ENCODE assay signal across 14 cellular contexts in the genomic region with DNA sequence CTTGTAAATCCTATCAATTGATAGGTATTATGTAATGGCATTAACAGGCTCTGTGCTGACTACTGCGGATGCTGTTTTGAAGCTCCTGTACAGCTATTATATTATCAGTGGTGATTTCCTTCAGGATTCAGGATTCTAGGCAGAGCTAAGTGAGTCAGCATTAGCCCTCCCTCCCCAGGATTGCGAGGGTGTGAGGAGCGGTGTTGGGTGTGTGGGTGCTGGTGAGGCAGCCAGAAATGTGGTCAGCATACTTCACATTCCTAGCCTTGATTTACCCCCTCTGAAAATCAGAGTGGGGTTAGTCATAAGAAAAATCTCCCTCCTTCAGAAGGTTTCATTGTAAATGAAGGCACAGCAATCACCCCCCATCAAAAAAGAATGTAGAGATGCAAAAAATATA.
DNase-seq lines count a peak whose midpoint lies in the region; ATAC-seq, FAIRE-seq and TF ChIP-seq lines count a peak whose summit lies in the region.
"Had no signal": no experiment of that assay in that cellular context is flagged by ENCODE, and none has a peak within 500 bp of the region (broad histone marks: within the 10 kb centered on the region; RNA-seq: fewer than 3 reads in every experiment).

No MANE protein-coding gene starts in this region.

- no peaks in the 10 kb centered on the region for H4K20me1 ChIP-seq in keratinocyte (ENCODE audit: control insufficient read depth, extremely low read depth, insufficient read depth, low read length)

- H3K4me1 ChIP-seq in keratinocyte (ENCODE audit: control insufficient read depth, extremely low read depth, insufficient read depth, low read length), result peaks cover 22% of the 10 kb centered on the region
- H3K4me1 ChIP-seq: ascending aorta, heart left ventricle, tibial nerve had no signal

- no peaks in the 10 kb centered on the region for H3K4me1 Mint-ChIP-seq in stimulated activated effector memory CD8-positive, alpha-beta T cell treated with anti-CD3 and anti-CD28 coated beads, Interleukin-12 subunit alpha, Interleukin-12 subunit beta, amount 100 ng/mL, for 72 hours
- H3K4me1 Mint-ChIP-seq in stimulated activated naive CD8-positive, alpha-beta T cell treated with anti-CD3 and anti-CD28 coated beads, Interleukin-15, amount 100 ng/mL, for 72 hours, result no peaks in the 10 kb centered on the region

- no peaks in the 10 kb centered on the region for H3K9me1 ChIP-seq in keratinocyte (ENCODE audit: control insufficient read depth, extremely low read depth, insufficient read depth, low read length)

- no peak overlapping the region for H3K27ac ChIP-seq in AG04450 (ENCODE audit: low read depth, low read length)
- H3K27ac ChIP-seq in keratinocyte (ENCODE audit: control insufficient read depth, insufficient read depth, low read length), result peak overlapping the region; percentile 5
- H3K27ac ChIP-seq: ascending aorta, heart left ventricle, tibial nerve had no signal

- POLR2A ChIA-PET in AG04450 (lab: Yijun Ruan, JAX), result interaction anchor here (0.7 kb wide), 1 partner anchor 67 kb away, joined by 3 read pairs; no protein-coding TSS in a partner anchor

- H2AFZ ChIP-seq in keratinocyte (ENCODE audit: control insufficient read depth, low read length), result no peak overlapping the region

- CTCF ChIA-PET in AG04450 (lab: Charles Lee), result no interaction called here

- no peaks in the 10 kb centered on the region for H3K36me3 ChIP-seq in bronchial epithelial cell (ENCODE audit: control insufficient read depth, insufficient read depth, low read length)
- no peaks in the 10 kb centered on the region for H3K36me3 ChIP-seq in keratinocyte (ENCODE audit: control insufficient read depth in 2 of 2, extremely low read depth in 1 of 2, insufficient read depth in 2 of 2, low read length in 2 of 2)
- H3K36me3 ChIP-seq: ascending aorta, heart left ventricle, tibial nerve had no signal

- H3K9me3 ChIP-seq in AG04450 (ENCODE audit: control insufficient read depth, insufficient read depth, low read length) (no peaks in the 10 kb centered on the region), keratinocyte (ENCODE audit: control insufficient read depth, low read depth, low read length) (peaks cover 3% of the 10 kb centered on the region)

- no peak for ATAC-seq in stimulated activated effector memory CD8-positive, alpha-beta T cell treated with anti-CD3 and anti-CD28 coated beads, Interleukin-12 subunit alpha, Interleukin-12 subunit beta, amount 100 ng/mL, for 72 hours
- ATAC-seq in HG03025 (IDR thresholded peaks at IDR 0.05; ENCODE audit: low FRiP score, unreplicated experiment), result no peak
- no peak for ATAC-seq in stimulated activated naive CD8-positive, alpha-beta T cell treated with anti-CD3 and anti-CD28 coated beads, Interleukin-15, amount 100 ng/mL, for 72 hours
- ATAC-seq: heart left ventricle had no signal

- no peak for TF ChIP-seq CTCF in AG04450 (IDR thresholded peaks at IDR 0.05; ENCODE audit: low read depth, low read length)
- no peak for TF ChIP-seq CTCF in bronchial epithelial cell (IDR thresholded peaks at IDR 0.05; ENCODE audit: insufficient read depth, low read length, severe bottlenecking)
- no peak for TF ChIP-seq CTCF in keratinocyte (optimal IDR thresholded peaks at IDR 0.05 in 1 of 3, IDR thresholded peaks at IDR 0.05 in 1 of 3, conservative IDR thresholded peaks at IDR 0.05 in 1 of 3; ENCODE audit: extremely low read depth in 1 of 3, insufficient read depth in 2 of 3, low read length in 3 of 3)

- H3K27me3 ChIP-seq in AG04450 (ENCODE audit: control insufficient read depth, insufficient read depth, low read length), result no peaks in the 10 kb centered on the region
- H3K27me3 ChIP-seq in bronchial epithelial cell (ENCODE audit: control insufficient read depth, insufficient read depth, low read length), result no peaks in the 10 kb centered on the region
- no peaks in the 10 kb centered on the region for H3K27me3 ChIP-seq in keratinocyte (ENCODE audit: control insufficient read depth, extremely low read depth, insufficient read depth, low read length)
- H3K27me3 ChIP-seq: ascending aorta, tibial nerve had no signal

- peaks cover 2% of the 10 kb centered on the region for H3K9me3 Mint-ChIP-seq in stimulated activated effector memory CD8-positive, alpha-beta T cell treated with anti-CD3 and anti-CD28 coated beads, Interleukin-12 subunit alpha, Interleukin-12 subunit beta, amount 100 ng/mL, for 72 hours
- H3K9me3 Mint-ChIP-seq in stimulated activated naive CD8-positive, alpha-beta T cell treated with anti-CD3 and anti-CD28 coated beads, Interleukin-15, amount 100 ng/mL, for 72 hours, result peaks cover 0 to 15% of the 10 kb centered on the region in 2 donors

- peak; percentile 57 for DNase-seq in AG04450 (ENCODE audit: low read depth, low spot score)
- peak; percentile 93 for DNase-seq in HT1080 (ENCODE audit: low read depth)
- DNase-seq in bronchial epithelial cell (ENCODE audit: low read depth), result peak; percentile 94
- DNase-seq in keratinocyte (ENCODE audit: low read depth, low spot score), result peak; percentile 73
- no peak for DNase-seq in stimulated activated effector memory CD8-positive, alpha-beta T cell treated with anti-CD3 and anti-CD28 coated beads, Interleukin-12 subunit alpha, Interleukin-12 subunit beta, amount 100 ng/mL, for 72 hours (ENCODE audit: low spot score in 2 of 2)
- no peak for DNase-seq in stimulated activated naive CD8-positive, alpha-beta T cell treated with anti-CD3 and anti-CD28 coated beads, Interleukin-15, amount 100 ng/mL, for 72 hours
- DNase-seq in cortex of kidney (lab: John Stamatoyannopoulos, UW), result no peak
- DNase-seq: AML-193, heart left ventricle, KG1, NCI-H526 had no signal

- H3K4me2 ChIP-seq in keratinocyte (ENCODE audit: control insufficient read depth, extremely low read depth, insufficient read depth, low read depth, low read length), result peak overlapping the region; percentile 53

- no peaks in the 10 kb centered on the region for H3K79me2 ChIP-seq in keratinocyte (ENCODE audit: control insufficient read depth, insufficient read depth, low read length)

- H3K27ac Mint-ChIP-seq in stimulated activated effector memory CD8-positive, alpha-beta T cell treated with anti-CD3 and anti-CD28 coated beads, Interleukin-12 subunit alpha, Interleukin-12 subunit beta, amount 100 ng/mL, for 72 hours, result no peak overlapping the region
- no peak overlapping the region for H3K27ac Mint-ChIP-seq in stimulated activated naive CD8-positive, alpha-beta T cell treated with anti-CD3 and anti-CD28 coated beads, Interleukin-15, amount 100 ng/mL, for 72 hours

- no peak overlapping the region for H3K9ac ChIP-seq in keratinocyte (ENCODE audit: control insufficient read depth, extremely low read depth, insufficient read depth, low read length)

- dilution Hi-C loops in keratinocyte (cut with MboI; ENCODE audit: extremely low pct_ligation_motif_present, low sequenced_read_pairs), result no loop called here

- no peaks in the 10 kb centered on the region for H3K27me3 Mint-ChIP-seq in stimulated activated naive CD8-positive, alpha-beta T cell treated with anti-CD3 and anti-CD28 coated beads, Interleukin-15, amount 100 ng/mL, for 72 hours

- H3K36me3 Mint-ChIP-seq in stimulated activated effector memory CD8-positive, alpha-beta T cell treated with anti-CD3 and anti-CD28 coated beads, Interleukin-12 subunit alpha, Interleukin-12 subunit beta, amount 100 ng/mL, for 72 hours, result no peaks in the 10 kb centered on the region

- FAIRE-seq in bronchial epithelial cell (lab: Jason Lieb, UNC) (no peak), keratinocyte (lab: Jason Lieb, UNC) (peak; percentile 90)

- no peak overlapping the region for H3K4me3 Mint-ChIP-seq in stimulated activated effector memory CD8-positive, alpha-beta T cell treated with anti-CD3 and anti-CD28 coated beads, Interleukin-12 subunit alpha, Interleukin-12 subunit beta, amount 100 ng/mL, for 72 hours
- H3K4me3 Mint-ChIP-seq in stimulated activated naive CD8-positive, alpha-beta T cell treated with anti-CD3 and anti-CD28 coated beads, Interleukin-15, amount 100 ng/mL, for 72 hours, result no peak overlapping the region

- H3K4me3 ChIP-seq in AG04450 (ENCODE audit: low read depth, low read length), result no peak overlapping the region
- H3K4me3 ChIP-seq in bronchial epithelial cell (ENCODE audit: low read depth, low read length), result no peak overlapping the region
- no peak overlapping the region for H3K4me3 ChIP-seq in keratinocyte (ENCODE audit: control insufficient read depth in 2 of 3, extremely low read depth in 1 of 3, insufficient read depth in 2 of 3, low read depth in 1 of 3, low read length in 3 of 3)
- H3K4me3 ChIP-seq: ascending aorta, heart left ventricle, tibial nerve had no signal

Comparison
In these comparisons a context has a peak if more than half of its experiments do, and no peak if none do; other contexts are left out.
1. DNase-seq: peak in AG04450 (single experiment), HT1080 (single experiment), bronchial epithelial cell (single experiment) and keratinocyte (single experiment); none in stimulated activated effector memory CD8-positive, alpha-beta T cell treated with anti-CD3 and anti-CD28 coated beads, Interleukin-12 subunit alpha, Interleukin-12 subunit beta, amount 100 ng/mL, for 72 hours (0 of 2), stimulated activated naive CD8-positive, alpha-beta T cell treated with anti-CD3 and anti-CD28 coated beads, Interleukin-15, amount 100 ng/mL, for 72 hours (0 of 2) and cortex of kidney (single experiment).